28 cellular contexts compared by ENCODE assay signal in genomic region chr9:115469826-115470225, GRCh38.
DNase-seq lines count a peak whose midpoint lies in the region; ATAC-seq and TF ChIP-seq lines count a peak whose summit lies in the region.
"Had no signal": no experiment of that assay in that cellular context is flagged by ENCODE, and none has a peak within 500 bp of the region (broad histone marks: within the 10 kb centered on the region; RNA-seq: fewer than 3 reads in every experiment).

No MANE protein-coding gene starts in this region.

- H3K4me3 ChIP-seq in AG10803 (ENCODE audit: low read length) (no peak overlapping the region), GM23338 (no peak overlapping the region), epithelial cell of proximal tubule (ENCODE audit: low read depth, low read length) (no peak overlapping the region), thyroid gland (replicated peaks in 1 of 3) (no peak overlapping the region)
- H3K4me3 ChIP-seq: PC-9 had no signal

- H3K36me3 Mint-ChIP-seq in GM23338 (ENCODE audit: low read depth): peaks cover 43% of the 10 kb centered on the region
- no peaks in the 10 kb centered on the region for H3K36me3 Mint-ChIP-seq in activated CD8-positive, alpha-beta memory T cell treated with anti-CD3 and anti-CD28 coated beads, Interleukin-2, amount 10 ng/mL, durations not matched to agents 7 days and 5 days
- H3K36me3 Mint-ChIP-seq: CD8-positive, alpha-beta T cell; T-cell had no signal

- peak; percentile 28; the same call in 1 of the 3 replicates for ATAC-seq in GM23338
- no peak for ATAC-seq in activated CD8-positive, alpha-beta memory T cell treated with anti-CD3 and anti-CD28 coated beads, Interleukin-2, amount 10 ng/mL, durations not matched to agents 7 days and 5 days
- ATAC-seq: CD8-positive, alpha-beta T cell; HCT116; T-cell had no signal

- no peak for TF ChIP-seq POLR2A in thyroid gland (IDR thresholded peaks at IDR 0.05)

- H3K36me3 ChIP-seq in GM23338 (ENCODE audit: insufficient read depth) (peaks cover 4% of the 10 kb centered on the region; the same call in 1 of the 2 replicates), thyroid gland (no peaks in the 10 kb centered on the region)

- H4K20me1 ChIP-seq in GM23338 (replicated peaks; ENCODE audit: insufficient read depth): no peaks in the 10 kb centered on the region

- WGBS in thyroid gland, 2 donors: 77 to 82% methylated on average over 2 of the region's 2 CpGs

- no peaks in the 10 kb centered on the region for H3K9me2 ChIP-seq in GM23338 (ENCODE audit: insufficient read depth)

- DNase-seq in AG10803 (ENCODE audit: low read depth) (peak; percentile 76), GM23338 (ENCODE audit: low spot score) (peak; percentile 33), RPMI7951 (ENCODE audit: low read depth) (peak; percentile 54), epithelial cell of proximal tubule (ENCODE audit: low read depth) (peak; percentile 9), AML-193 (lab: John Stamatoyannopoulos, UW) (no peak), thyroid gland (no peak), HCEC 1CT (no peak)
- DNase-seq in activated CD8-positive, alpha-beta memory T cell treated with anti-CD3 and anti-CD28 coated beads, Interleukin-2, amount 10 ng/mL, durations not matched to agents 7 days and 5 days: no peak
- DNase-seq: Caco-2; CD8-positive, alpha-beta T cell; DMS 273 treated with DMSO at 0.1 percent for 48 hours; DMS79; GF-D8; GOT3; NCI-H1048; NCI-H1417; NCI-H1694; NCI-H2081 treated with DMSO at 0.1 percent for 48 hours; NCI-H446 treated with DMSO at 0.1 percent for 48 hours; NCI-H526; NCI-H82; PC-9; Right ventricle myocardium superior; RPMI8226; T-cell had no signal

- H3K79me2 ChIP-seq in GM23338 (replicated peaks; ENCODE audit: insufficient read depth): peaks cover 42% of the 10 kb centered on the region

- H3K27me3 ChIP-seq in GM23338 (ENCODE audit: insufficient read depth) (no peaks in the 10 kb centered on the region), thyroid gland (no peaks in the 10 kb centered on the region)

- H3K27ac ChIP-seq in GM23338 (ENCODE audit: low read depth) (peak overlapping the region; percentile 8; the same call in 1 of the 2 replicates), thyroid gland (no peak overlapping the region)
- H3K27ac ChIP-seq: C4-2B, PC-9 had no signal

- no peak overlapping the region for H2AFZ ChIP-seq in GM23338
- H2AFZ ChIP-seq: PC-9 had no signal

- CTCF ChIA-PET in activated CD8-positive, alpha-beta memory T cell treated with anti-CD3 and anti-CD28 coated beads, Interleukin-2, amount 10 ng/mL, durations not matched to agents 7 days and 5 days (lab: Charles Lee): no interaction called here

- no peaks in the 10 kb centered on the region for H3F3A ChIP-seq in GM23338 (replicated peaks; ENCODE audit: low read depth)

- H3K4me1 Mint-ChIP-seq in GM23338: peaks cover 44% of the 10 kb centered on the region
- H3K4me1 Mint-ChIP-seq in activated CD8-positive, alpha-beta memory T cell treated with anti-CD3 and anti-CD28 coated beads, Interleukin-2, amount 10 ng/mL, durations not matched to agents 7 days and 5 days: no peaks in the 10 kb centered on the region
- H3K4me1 Mint-ChIP-seq: B cell, T-cell had no signal

- H3K27ac Mint-ChIP-seq in GM23338: peak overlapping the region; percentile 25
- H3K27ac Mint-ChIP-seq in activated CD8-positive, alpha-beta memory T cell treated with anti-CD3 and anti-CD28 coated beads, Interleukin-2, amount 10 ng/mL, durations not matched to agents 7 days and 5 days: no peak overlapping the region
- H3K27ac Mint-ChIP-seq: B cell; CD8-positive, alpha-beta T cell; T-cell had no signal

- TF ChIP-seq CTCF in AG10803 (conservative IDR thresholded peaks at IDR 0.05; ENCODE audit: low read length) (no peak), GM23338 (conservative IDR thresholded peaks at IDR 0.05; ENCODE audit: low read depth in 2 of 2) (no peak), epithelial cell of proximal tubule (conservative IDR thresholded peaks at IDR 0.05; ENCODE audit: low read depth, low read length) (no peak), thyroid gland (IDR thresholded peaks at IDR 0.05) (no peak)

- peaks cover 19% of the 10 kb centered on the region for H3K9me3 Mint-ChIP-seq in GM23338
- no peaks in the 10 kb centered on the region for H3K9me3 Mint-ChIP-seq in activated CD8-positive, alpha-beta memory T cell treated with anti-CD3 and anti-CD28 coated beads, Interleukin-2, amount 10 ng/mL, durations not matched to agents 7 days and 5 days (ENCODE audit: low read depth)
- H3K9me3 Mint-ChIP-seq: CD8-positive, alpha-beta T cell; T-cell had no signal

- peaks cover 10% of the 10 kb centered on the region for H3K27me3 Mint-ChIP-seq in GM23338 (ENCODE audit: insufficient read depth, low read depth, poor library complexity)
- no peaks in the 10 kb centered on the region for H3K27me3 Mint-ChIP-seq in activated CD8-positive, alpha-beta memory T cell treated with anti-CD3 and anti-CD28 coated beads, Interleukin-2, amount 10 ng/mL, durations not matched to agents 7 days and 5 days
- H3K27me3 Mint-ChIP-seq: B cell had no signal

- no peak overlapping the region for H3K4me3 Mint-ChIP-seq in GM23338
- no peak overlapping the region for H3K4me3 Mint-ChIP-seq in activated CD8-positive, alpha-beta memory T cell treated with anti-CD3 and anti-CD28 coated beads, Interleukin-2, amount 10 ng/mL, durations not matched to agents 7 days and 5 days
- H3K4me3 Mint-ChIP-seq: B cell; CD8-positive, alpha-beta T cell; T-cell had no signal

- peak overlapping the region; percentile 54 for H3K4me2 ChIP-seq in GM23338
- H3K4me2 ChIP-seq: PC-9 had no signal

- H3K4me1 ChIP-seq in GM23338 (ENCODE audit: insufficient read depth): peaks cover 49% of the 10 kb centered on the region
- no peaks in the 10 kb centered on the region for H3K4me1 ChIP-seq in thyroid gland
- H3K4me1 ChIP-seq: Caco-2 had no signal

- intact Hi-C loops in thyroid gland (cut with DNase I): no loop called here

- no peaks in the 10 kb centered on the region for H3K9me3 ChIP-seq in thyroid gland
- H3K9me3 ChIP-seq: Caco-2 had no signal

TF ChIP-seq in GM23338, 12 proteins besides CTCF, POLR2A, EP300 and RAD21 (continues in another document):
- TF ChIP-seq JUNB (IDR thresholded peaks at IDR 0.05; ENCODE audit: unreplicated experiment): no peak
- TF ChIP-seq STAT1 (IDR thresholded peaks at IDR 0.05; ENCODE audit: unreplicated experiment): no peak
- no peak for TF ChIP-seq REST (IDR thresholded peaks at IDR 0.05; ENCODE audit: unreplicated experiment)
- TF ChIP-seq EZH2phosphoT487 (IDR thresholded peaks at IDR 0.05; ENCODE audit: unreplicated experiment): no peak

Comparison
In these comparisons a context has a peak if more than half of its experiments do, and no peak if none do; other contexts are left out.
1. DNase-seq: peak in AG10803 (single experiment), GM23338 (single experiment), RPMI7951 (single experiment) and epithelial cell of proximal tubule (single experiment); none in AML-193 (0 of 2), activated CD8-positive, alpha-beta memory T cell treated with anti-CD3 and anti-CD28 coated beads, Interleukin-2, amount 10 ng/mL, durations not matched to agents 7 days and 5 days (single experiment), thyroid gland (0 of 2) and HCEC 1CT (single experiment).